13 cellular contexts compared by ENCODE assay signal in the genomic region with DNA sequence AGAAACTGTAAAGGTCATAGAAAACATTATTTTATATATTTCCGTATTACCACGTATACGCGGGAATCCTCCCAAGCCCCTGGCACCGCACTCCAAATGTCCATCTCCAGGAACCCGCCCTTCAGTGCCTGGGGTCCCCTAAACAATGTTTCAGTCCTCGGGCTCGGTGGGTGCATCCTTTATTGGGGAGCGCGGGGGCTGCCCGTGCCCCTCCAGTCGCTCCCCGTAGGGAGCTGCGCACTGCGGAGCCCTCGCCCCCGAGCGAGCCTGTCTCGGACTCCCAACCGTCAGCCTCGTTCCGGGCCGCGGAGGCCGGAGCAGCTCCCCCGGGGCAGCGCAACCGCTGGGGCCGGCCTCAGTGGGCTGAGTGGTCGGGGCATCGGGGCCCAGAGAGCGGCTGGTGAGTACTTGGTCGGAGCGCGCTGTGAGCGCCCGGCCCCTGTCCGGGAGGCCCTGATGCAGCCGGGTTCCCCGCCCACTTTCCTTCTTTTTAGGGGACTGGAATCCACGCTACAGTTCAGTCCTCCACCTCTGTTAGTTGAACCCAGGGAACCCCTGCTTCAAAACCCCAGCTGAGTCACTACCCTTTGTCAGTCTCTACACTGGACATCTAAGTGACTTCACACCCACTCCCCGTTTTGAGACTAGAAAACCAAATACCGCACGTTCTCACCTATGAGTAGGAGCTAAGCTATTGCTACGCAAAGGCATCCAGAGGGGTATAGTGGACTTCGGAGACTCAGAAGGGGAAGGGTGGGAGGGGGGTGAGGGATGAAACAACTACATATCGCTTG. TPM values are rescaled to one million over a fixed set of nuclear protein-coding genes. Genes with fewer than 3 reads are reported as not detected.
DNase-seq lines count a peak whose midpoint lies in the region; ATAC-seq and TF ChIP-seq lines count a peak whose summit lies in the region.
"Had no signal": no experiment of that assay in that cellular context is flagged by ENCODE, and none has a peak within 500 bp of the region (broad histone marks: within the 10 kb centered on the region; RNA-seq: fewer than 3 reads in every experiment).

A gene with protein sequence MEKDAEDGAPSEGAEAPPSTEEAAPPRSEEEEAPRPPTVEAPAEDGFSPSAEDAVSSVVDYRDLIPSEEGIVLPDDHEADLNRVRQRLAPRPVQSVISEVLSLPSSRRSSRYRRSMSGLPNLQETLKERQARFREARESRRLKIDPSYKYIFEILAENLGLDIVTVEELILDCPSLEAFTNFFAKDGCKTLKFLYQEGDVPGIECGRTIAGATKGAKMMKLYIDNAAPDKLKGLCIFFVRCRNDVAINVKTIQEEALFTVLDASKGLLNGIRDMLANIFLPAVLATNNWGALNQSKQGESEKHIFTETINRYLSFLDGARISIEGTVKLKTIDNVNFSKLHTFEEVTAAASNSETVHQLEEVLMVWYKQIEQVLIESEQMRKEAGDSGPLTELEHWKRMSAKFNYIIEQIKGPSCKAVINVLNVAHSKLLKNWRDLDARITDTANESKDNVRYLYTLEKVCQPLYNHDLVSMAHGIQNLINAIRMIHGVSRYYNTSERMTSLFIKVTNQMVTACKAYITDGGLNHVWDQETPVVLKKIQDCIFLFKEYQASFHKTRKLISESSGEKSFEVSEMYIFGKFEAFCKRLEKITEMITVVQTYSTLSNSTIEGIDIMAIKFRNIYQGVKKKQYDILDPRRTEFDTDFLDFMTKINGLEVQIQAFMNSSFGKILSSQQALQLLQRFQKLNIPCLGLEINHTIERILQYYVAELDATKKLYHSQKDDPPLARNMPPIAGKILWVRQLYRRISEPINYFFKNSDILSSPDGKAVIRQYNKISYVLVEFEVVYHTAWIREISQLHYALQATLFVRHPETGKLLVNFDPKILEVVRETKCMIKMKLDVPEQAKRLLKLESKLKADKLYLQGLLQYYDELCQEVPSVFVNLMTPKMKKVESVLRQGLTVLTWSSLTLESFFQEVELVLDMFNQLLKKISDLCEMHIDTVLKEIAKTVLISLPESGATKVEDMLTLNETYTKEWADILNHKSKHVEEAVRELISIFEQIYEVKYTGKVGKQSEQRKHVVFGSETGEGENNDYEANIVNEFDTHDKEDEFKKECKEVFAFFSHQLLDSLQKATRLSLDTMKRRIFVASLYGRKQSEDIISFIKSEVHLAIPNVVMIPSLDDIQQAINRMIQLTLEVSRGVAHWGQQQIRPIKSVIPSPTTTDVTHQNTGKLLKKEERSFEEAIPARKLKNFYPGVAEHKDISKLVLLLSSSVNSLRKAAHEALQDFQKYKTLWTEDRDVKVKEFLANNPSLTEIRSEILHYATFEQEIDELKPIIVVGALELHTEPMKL (N-terminal part only) (plus strand): TSS at position 296 of the 794 bp plus-strand sequence. CDS start 7,499 bp downstream, outside the sequence.

- H3K36me3 ChIP-seq in ascending aorta (no peaks in the 10 kb centered on the region), kidney epithelial cell (ENCODE audit: control insufficient read depth, insufficient read depth, low read length) (no peaks in the 10 kb centered on the region), thoracic aorta (no peaks in the 10 kb centered on the region)
- H3K36me3 ChIP-seq: BLaER1 had no signal

- H3K27ac ChIP-seq in ascending aorta (no peak within 1 kb of the TSS), thoracic aorta (no peak within 1 kb of the TSS)
- H3K27ac ChIP-seq: BLaER1 had no signal

- H3K27me3 Mint-ChIP-seq in activated naive CD4-positive, alpha-beta T cell treated with anti-CD3 and anti-CD28 coated beads for 36 hours (ENCODE audit: low read depth) = peaks cover 25% of the 10 kb centered on the region

- H3K36me3 Mint-ChIP-seq in activated naive CD4-positive, alpha-beta T cell treated with anti-CD3 and anti-CD28 coated beads for 36 hours (ENCODE audit: low read depth) = no peaks in the 10 kb centered on the region

- H3K9me3 ChIP-seq in ascending aorta = no peaks in the 10 kb centered on the region
- no peaks in the 10 kb centered on the region for H3K9me3 ChIP-seq in thoracic aorta

- H3K4me1 Mint-ChIP-seq in activated naive CD4-positive, alpha-beta T cell treated with anti-CD3 and anti-CD28 coated beads for 36 hours (ENCODE audit: low read depth) = peaks cover 17% of the 10 kb centered on the region

- peak within 1 kb of the TSS; percentile 26 for H3K4me3 Mint-ChIP-seq in activated naive CD4-positive, alpha-beta T cell treated with anti-CD3 and anti-CD28 coated beads for 36 hours

- H3K27me3 ChIP-seq in ascending aorta (no peaks in the 10 kb centered on the region), kidney epithelial cell (ENCODE audit: control insufficient read depth, insufficient read depth, low read length) (peaks cover 4% of the 10 kb centered on the region), thoracic aorta (replicated peaks; ENCODE audit: insufficient read depth) (peaks cover 10% of the 10 kb centered on the region)
- H3K27me3 ChIP-seq: BLaER1 had no signal

- H3K27ac Mint-ChIP-seq in activated naive CD4-positive, alpha-beta T cell treated with anti-CD3 and anti-CD28 coated beads for 36 hours = peak within 1 kb of the TSS; percentile 25

- no peaks in the 10 kb centered on the region for H3K9me3 Mint-ChIP-seq in activated naive CD4-positive, alpha-beta T cell treated with anti-CD3 and anti-CD28 coated beads for 36 hours

- peak within 1 kb of the TSS; percentile 47 to 53 for H3K4me3 ChIP-seq in ascending aorta
- H3K4me3 ChIP-seq in kidney epithelial cell (ENCODE audit: low read depth, low read length) = peak within 1 kb of the TSS; percentile 34
- H3K4me3 ChIP-seq in thoracic aorta = peak within 1 kb of the TSS; percentile 67
- H3K4me3 ChIP-seq: BLaER1 had no signal

- intact Hi-C loops in activated naive CD4-positive, alpha-beta T cell treated with anti-CD3 and anti-CD28 coated beads for 36 hours (cut with micrococcal nuclease) = loop anchor here (2.0 kb wide), 1 partner anchor 42 kb away; no protein-coding TSS in a partner anchor
- intact Hi-C loops in ascending aorta (cut with DNase I) = no loop called here

- H3K4me1 ChIP-seq in ascending aorta = peaks cover 0 to 5% of the 10 kb centered on the region in 2 donors
- peaks cover 3 to 7% of the 10 kb centered on the region in 2 donors for H3K4me1 ChIP-seq in thoracic aorta (ENCODE audit: control insufficient read depth in 1 of 2, low read depth in 2 of 2)
- H3K4me1 ChIP-seq: BLaER1 had no signal

- no peak for DNase-seq in activated naive CD4-positive, alpha-beta T cell treated with anti-CD3 and anti-CD28 coated beads for 36 hours
- no peak for DNase-seq in activated naive CD4-positive, alpha-beta T cell (lab: John Stamatoyannopoulos, UW)
- DNase-seq in ascending aorta (ENCODE audit: low spot score in 2 of 2) (no peak), kidney epithelial cell (ENCODE audit: low read depth) (no peak), thoracic aorta (ENCODE audit: low spot score) (no peak), DMS153 (lab: John Stamatoyannopoulos, UW) (no peak)
- DNase-seq: GOT3, NCI-H524 treated with DMSO at 0.1 percent for 48 hours had no signal

- CTCF ChIA-PET in activated naive CD4-positive, alpha-beta T cell treated with anti-CD3 and anti-CD28 coated beads for 36 hours (lab: Charles Lee) = interaction anchor here (2.3 kb wide), 1 partner anchor 9 kb away, joined by 8 read pairs; no protein-coding TSS in a partner anchor

- no peak for ATAC-seq in thoracic aorta (ENCODE audit: insufficient number of reproducible peaks, low FRiP score, low read depth)
- no peak for ATAC-seq in GM21360 (IDR thresholded peaks at IDR 0.05; ENCODE audit: unreplicated experiment)
- no peak for ATAC-seq in HG03045 (IDR thresholded peaks at IDR 0.05; ENCODE audit: unreplicated experiment)
- ATAC-seq: sciatic nerve had no signal

- TF ChIP-seq CTCF in ascending aorta (IDR thresholded peaks at IDR 0.05) (no peak), kidney epithelial cell (IDR thresholded peaks at IDR 0.05; ENCODE audit: insufficient read depth, low read length, poor library complexity, severe bottlenecking) (no peak), thoracic aorta (IDR thresholded peaks at IDR 0.05) (no peak)

RNA-seq across cellular contexts. Expression of the gene that starts here (rescaled TPM):
- total RNA-seq in activated naive CD4-positive, alpha-beta T cell treated with anti-CD3 and anti-CD28 coated beads for 36 hours = under 1 TPM; 0.07 to 0.15 TPM
- total RNA-seq in ascending aorta (not detected), kidney epithelial cell (not detected in 2 replicates), thoracic aorta (under 1 TPM in 1 of 2 donors, not detected in 1; 0.14 TPM)
- total RNA-seq: bronchial epithelial cell had no signal
